Comparison of ENCODE assay signal across 9 cellular contexts in the genomic region with DNA sequence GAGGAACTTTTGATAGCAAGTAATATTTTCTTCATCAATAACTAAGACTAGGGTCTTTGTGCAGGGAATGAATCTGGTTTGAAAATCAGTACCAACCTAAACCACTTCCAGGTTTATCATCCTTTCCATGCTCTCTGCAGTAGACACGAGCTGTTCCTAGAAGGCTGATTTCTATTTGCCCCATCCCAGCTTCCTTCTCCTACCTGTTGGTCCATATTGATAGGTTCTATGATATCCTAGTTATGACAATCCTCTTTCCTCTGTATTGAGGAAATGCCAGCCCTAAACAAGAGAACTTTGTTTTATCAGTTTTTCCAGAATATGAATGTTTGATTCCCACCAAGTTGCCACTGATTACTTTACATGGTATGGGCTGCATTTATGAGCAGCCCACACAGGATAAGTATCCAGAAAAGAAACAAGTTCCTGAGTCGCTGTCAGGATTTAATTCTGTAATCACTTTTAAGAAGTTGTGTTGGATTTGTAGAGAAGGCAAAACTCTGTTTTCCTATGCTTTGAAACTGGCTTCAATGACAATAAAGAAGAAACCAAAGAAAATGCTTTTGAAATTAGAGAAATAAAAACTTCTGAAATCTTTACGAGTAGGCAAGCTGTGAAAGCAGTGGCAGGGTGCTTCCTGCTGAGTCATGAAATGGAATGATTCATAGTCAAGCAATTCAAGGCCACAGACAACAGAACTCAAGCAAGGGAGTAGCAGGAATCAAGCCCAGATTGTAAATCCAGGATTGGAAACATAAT. TPM values are rescaled to one million over a fixed set of nuclear protein-coding genes. Genes with fewer than 3 reads are reported as not detected.
DNase-seq lines count a peak whose midpoint lies in the region; ATAC-seq and TF ChIP-seq lines count a peak whose summit lies in the region.
"Had no signal": no experiment of that assay in that cellular context is flagged by ENCODE, and none has a peak within 500 bp of the region (broad histone marks: within the 10 kb centered on the region; RNA-seq: fewer than 3 reads in every experiment).

No MANE protein-coding gene starts in this region.

- H3K9me3 Mint-ChIP-seq in osteocyte (ENCODE audit: unreplicated experiment): no peaks in the 10 kb centered on the region
- H3K9me3 Mint-ChIP-seq: IgD-negative memory B cell had no signal

- ATAC-seq in GM18867 (IDR thresholded peaks at IDR 0.05; ENCODE audit: unreplicated experiment): peak; percentile 71

- H3K4me3 Mint-ChIP-seq in osteocyte (ENCODE audit: unreplicated experiment): peak overlapping the region; percentile 39
- H3K4me3 Mint-ChIP-seq: IgD-negative memory B cell had no signal

- H3K4me1 Mint-ChIP-seq in osteocyte (ENCODE audit: unreplicated experiment): peaks cover 46% of the 10 kb centered on the region

- peak overlapping the region; percentile 94 for H3K27ac Mint-ChIP-seq in osteocyte (ENCODE audit: unreplicated experiment)
- H3K27ac Mint-ChIP-seq: IgD-negative memory B cell had no signal

- DNase-seq in AG08395 (ENCODE audit: low spot score) (peak; percentile 90), HK-2 (ENCODE audit: unreplicated experiment) (peak; percentile 28), fibroblast of villous mesenchyme (ENCODE audit: low read depth) (peak; percentile 91), osteocyte (ENCODE audit: extremely low spot score, unreplicated experiment) (no peak), GF-D8 (lab: John Stamatoyannopoulos, UW) (no peak), NCI-H1048 (lab: John Stamatoyannopoulos, UW) (no peak)

- no peaks in the 10 kb centered on the region for H3K27me3 Mint-ChIP-seq in osteocyte (ENCODE audit: unreplicated experiment)

- no peaks in the 10 kb centered on the region for H3K36me3 Mint-ChIP-seq in osteocyte (ENCODE audit: unreplicated experiment)
- H3K36me3 Mint-ChIP-seq: IgD-negative memory B cell had no signal

- H3K4me3 ChIP-seq in WI38 (ENCODE audit: low read depth, low read length) (peak overlapping the region; percentile 42), fibroblast of villous mesenchyme (ENCODE audit: low read depth, low read length) (peak overlapping the region; percentile 39)

- TF ChIP-seq CTCF in WI38 (IDR thresholded peaks at IDR 0.05; ENCODE audit: low read depth, low read length): no peak
- TF ChIP-seq CTCF in fibroblast of villous mesenchyme (IDR thresholded peaks at IDR 0.05; ENCODE audit: insufficient read depth, low read depth, low read length): no peak
- TF ChIP-seq CTCF in osteocyte (IDR thresholded peaks at IDR 0.05): no peak

RNA-seq across cellular contexts. Expression of a gene that starts 37.3 kb away (rescaled TPM):
- total RNA-seq in fibroblast of villous mesenchyme: 87.3 and 100 TPM in 2 replicates
- 66.4 and 73.8 TPM in 2 replicates for total RNA-seq in osteocyte

Comparison
In these comparisons a context has a peak if more than half of its experiments do, and no peak if none do; other contexts are left out.
1. DNase-seq: peak in AG08395 (single experiment), HK-2 (single experiment) and fibroblast of villous mesenchyme (single experiment); none in osteocyte (single experiment), GF-D8 (single experiment) and NCI-H1048 (single experiment).